ENCODE assay signal across 1 cellular context in genomic region chr16:73916839-73917594, GRCh38.
TF ChIP-seq lines count a peak whose summit lies in the region.

No MANE protein-coding gene starts in this region.

TF ChIP-seq in GM23338, 12 proteins besides CTCF, POLR2A, EP300 and RAD21 (continued from another document):
- no peak for TF ChIP-seq ZNF462 (CRISPR knock-in tag; IDR thresholded peaks at IDR 0.05)
- no peak for TF ChIP-seq JUNB (IDR thresholded peaks at IDR 0.05; ENCODE audit: unreplicated experiment)
- no peak for TF ChIP-seq NANOG (IDR thresholded peaks at IDR 0.05; ENCODE audit: borderline replicate concordance)
